ENCODE assay signal across 21 cellular contexts in the genomic region with DNA sequence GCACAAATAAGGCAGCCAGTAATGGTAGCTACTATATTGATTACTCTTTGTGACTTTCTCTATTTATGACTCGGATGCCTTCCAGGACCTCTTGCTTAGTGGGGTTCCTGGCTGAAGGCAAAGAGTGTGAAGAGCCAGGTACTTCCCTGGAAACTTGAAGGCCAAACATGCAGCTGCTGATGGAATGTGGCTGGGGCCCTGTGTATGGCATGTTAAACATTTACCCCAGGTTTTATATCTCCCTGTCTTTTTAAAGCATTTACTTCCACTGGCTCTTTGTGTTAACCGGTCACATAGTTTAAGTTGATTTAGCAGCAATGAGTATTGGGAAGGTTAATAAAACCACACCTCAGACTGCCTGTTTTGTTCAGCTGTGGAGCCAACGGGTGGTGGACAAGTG. TPM values are rescaled to one million over a fixed set of nuclear protein-coding genes. Genes with fewer than 3 reads are reported as not detected.
DNase-seq lines count a peak whose midpoint lies in the region; ATAC-seq and TF ChIP-seq lines count a peak whose summit lies in the region.
"Had no signal": no experiment of that assay in that cellular context is flagged by ENCODE, and none has a peak within 500 bp of the region (broad histone marks: within the 10 kb centered on the region; RNA-seq: fewer than 3 reads in every experiment).

No MANE protein-coding gene starts in this region.

- peaks cover 8% of the 10 kb centered on the region for H3K9me3 Mint-ChIP-seq in progenitor cell of endocrine pancreas (ENCODE audit: low read depth)
- H3K9me3 Mint-ChIP-seq: HFFc6 had no signal

- peaks cover 1% of the 10 kb centered on the region for H3K36me3 Mint-ChIP-seq in progenitor cell of endocrine pancreas (ENCODE audit: insufficient read depth)

- peak overlapping the region; percentile 94 for H3K27ac Mint-ChIP-seq in progenitor cell of endocrine pancreas
- H3K27ac Mint-ChIP-seq: CD4-positive, alpha-beta memory T cell; HFFc6 had no signal

- no peak overlapping the region for H3K23ac ChIP-seq in mesenchymal stem cell (ENCODE audit: low read length in 2 of 2)

- no peak overlapping the region for H2BK5ac ChIP-seq in mesenchymal stem cell (ENCODE audit: low read depth, low read length, poor library complexity, severe bottlenecking)

- ATAC-seq in GM18870 (IDR thresholded peaks at IDR 0.05; ENCODE audit: unreplicated experiment) (no peak), GM21576 (IDR thresholded peaks at IDR 0.05; ENCODE audit: unreplicated experiment) (no peak)

- H4K91ac ChIP-seq in mesenchymal stem cell (ENCODE audit: low read length) = no peak overlapping the region

- H3K4me3 ChIP-seq in hepatocyte (no peak overlapping the region), mesenchymal stem cell (ENCODE audit: insufficient read depth in 1 of 2, low read depth in 1 of 2, low read length in 2 of 2) (no peak overlapping the region)
- H3K4me3 ChIP-seq: BLaER1, SK-N-MC had no signal

- H3K4me1 Mint-ChIP-seq in progenitor cell of endocrine pancreas (ENCODE audit: low read depth) = peaks cover 34% of the 10 kb centered on the region
- H3K4me1 Mint-ChIP-seq: CD4-positive, alpha-beta memory T cell had no signal

- no peak overlapping the region for H3K9ac ChIP-seq in mesenchymal stem cell (ENCODE audit: low read length)
- H3K9ac ChIP-seq: BLaER1 had no signal

- 60% methylated on average over 3 of the region's 3 CpGs for WGBS in hepatocyte (ENCODE audit: low lambda C conversion rate, missing lambda C conversion rate)
- WGBS in mesenchymal stem cell = 89% methylated on average over 3 of the region's 3 CpGs

- no peak overlapping the region for H2AFZ ChIP-seq in hepatocyte
- H2AFZ ChIP-seq in mesenchymal stem cell (ENCODE audit: low read depth, low read length) = no peak overlapping the region

- H3K18ac ChIP-seq in mesenchymal stem cell (ENCODE audit: low read depth in 1 of 2, low read length in 2 of 2) = no peak overlapping the region

- no peak overlapping the region for H3K4me3 Mint-ChIP-seq in progenitor cell of endocrine pancreas (ENCODE audit: low read depth)
- H3K4me3 Mint-ChIP-seq: CD4-positive, alpha-beta memory T cell; HFFc6 had no signal

- H3K36me3 ChIP-seq in hepatocyte (replicated peaks; ENCODE audit: insufficient read depth, low read depth) (no peaks in the 10 kb centered on the region), mesenchymal stem cell (ENCODE audit: control insufficient read depth in 1 of 2, insufficient read depth in 2 of 2, low read depth in 1 of 2, low read length in 2 of 2) (no peaks in the 10 kb centered on the region)
- H3K36me3 ChIP-seq: BLaER1 had no signal

- H2BK120ac ChIP-seq in mesenchymal stem cell (ENCODE audit: low read depth, low read length) = no peak overlapping the region

- H3K79me1 ChIP-seq in mesenchymal stem cell (replicated peaks; ENCODE audit: low read length, poor library complexity, severe bottlenecking) = no peaks in the 10 kb centered on the region

- no peak overlapping the region for H4K8ac ChIP-seq in mesenchymal stem cell (ENCODE audit: low read length)

- no peaks in the 10 kb centered on the region for H3K27me3 Mint-ChIP-seq in progenitor cell of endocrine pancreas
- H3K27me3 Mint-ChIP-seq: CD4-positive, alpha-beta memory T cell had no signal

- H3K9me2 ChIP-seq in hepatocyte (replicated peaks; ENCODE audit: insufficient read depth) = no peaks in the 10 kb centered on the region

- H3K27me3 ChIP-seq in hepatocyte = no peaks in the 10 kb centered on the region
- H3K27me3 ChIP-seq in mesenchymal stem cell (ENCODE audit: control insufficient read depth in 1 of 2, insufficient read depth in 1 of 2, low read length in 2 of 2) = no peaks in the 10 kb centered on the region
- H3K27me3 ChIP-seq: BLaER1 had no signal

- in situ Hi-C loops in GM13976 (cut with MboI; ENCODE audit: low sequenced_read_pairs, unreplicated experiment) = loop anchor here (5.0 kb wide), 1 partner anchor 160 kb away; no protein-coding TSS in a partner anchor

- H3K4me1 ChIP-seq in hepatocyte (ENCODE audit: insufficient read depth) (peaks cover 19% of the 10 kb centered on the region), mesenchymal stem cell (ENCODE audit: control insufficient read depth, insufficient read depth, low read depth, low read length) (peaks cover 13% of the 10 kb centered on the region)
- H3K4me1 ChIP-seq: BLaER1 had no signal

- no peak overlapping the region for H2BK12ac ChIP-seq in mesenchymal stem cell (ENCODE audit: low read length in 2 of 2)

- H3K27ac ChIP-seq in hepatocyte = peak overlapping the region; percentile 81
- H3K27ac ChIP-seq in mesenchymal stem cell (ENCODE audit: low read length, poor library complexity, severe bottlenecking) = peak overlapping the region; percentile 78
- H3K27ac ChIP-seq: BLaER1, SK-N-MC had no signal

- H3K4me2 ChIP-seq in hepatocyte (peak overlapping the region; percentile 29), mesenchymal stem cell (ENCODE audit: low read length, poor library complexity, severe bottlenecking) (no peak overlapping the region)
- H3K4me2 ChIP-seq: BLaER1 had no signal

- no peak overlapping the region for H3K4ac ChIP-seq in mesenchymal stem cell (ENCODE audit: low read depth in 1 of 2, low read length in 2 of 2)

- no peaks in the 10 kb centered on the region for H3K79me2 ChIP-seq in hepatocyte

- no peak overlapping the region for H2AK5ac ChIP-seq in mesenchymal stem cell (ENCODE audit: low read length, severe bottlenecking)

- TF ChIP-seq CTCF in hepatocyte (IDR thresholded peaks at IDR 0.05; ENCODE audit: poor library complexity) (no peak), progenitor cell of endocrine pancreas (IDR thresholded peaks at IDR 0.05; ENCODE audit: unreplicated experiment) (no peak), GM13976 (IDR thresholded peaks at IDR 0.05; ENCODE audit: borderline replicate concordance, control extremely low read depth, extremely low read depth, insufficient read depth, missing control alignments) (no peak)

- H3K9me3 ChIP-seq in hepatocyte (ENCODE audit: low read depth) (no peaks in the 10 kb centered on the region), mesenchymal stem cell (ENCODE audit: control insufficient read depth, low read length) (no peaks in the 10 kb centered on the region)

- no peaks in the 10 kb centered on the region for H4K20me1 ChIP-seq in hepatocyte (ENCODE audit: insufficient read depth, poor library complexity, severe bottlenecking)
- H4K20me1 ChIP-seq: BLaER1 had no signal

- no peak overlapping the region for H3K14ac ChIP-seq in mesenchymal stem cell (ENCODE audit: low read length in 2 of 2)

- H2BK15ac ChIP-seq in mesenchymal stem cell (ENCODE audit: low read depth, poor library complexity, severe bottlenecking) = no peak overlapping the region

- peak; percentile 5 for DNase-seq in HK-2 (ENCODE audit: unreplicated experiment)
- DNase-seq in hepatocyte (ENCODE audit: low spot score) = peak; percentile 60
- DNase-seq in mesenchymal stem cell = no peak
- DNase-seq in progenitor cell of endocrine pancreas (ENCODE audit: low spot score, unreplicated experiment) = no peak
- no peak for DNase-seq in SHP77 treated with DMSO at 0.1 percent for 48 hours (lab: John Stamatoyannopoulos, UW)
- DNase-seq in GM13976 (ENCODE audit: low spot score) = no peak
- DNase-seq: Calu3; CD4-positive, alpha-beta memory T cell; DMS79; H7; HFFc6; NCI-H1105 treated with DMSO at 0.1 percent for 48 hours; NCI-H1694; NCI-H2081 treated with DMSO at 0.1 percent for 48 hours; NCI-H510A; NCI-H774; Right ventricle myocardium superior had no signal

RNA-seq across cellular contexts. Expression of gene PAXBP1, which starts 45.7 kb away (rescaled TPM):
- total RNA-seq in hepatocyte (44.5 and 50.9 TPM in 2 replicates), progenitor cell of endocrine pancreas (97.7 and 98.1 TPM in 2 replicates)
- 17.9 and 28.8 TPM in 2 replicates for polyA plus RNA-seq in hepatocyte
- polyA plus RNA-seq in mesenchymal stem cell (2013, experiment 1 of 2) = 13.5 TPM
- polyA plus RNA-seq in mesenchymal stem cell (2013, experiment 2 of 2) = 12.9 TPM

Comparison
In these comparisons a context has a peak if more than half of its experiments do, and no peak if none do; other contexts are left out.
1. DNase-seq: peak in HK-2 (single experiment) and hepatocyte (single experiment); none in mesenchymal stem cell (single experiment), progenitor cell of endocrine pancreas (single experiment), SHP77 treated with DMSO at 0.1 percent for 48 hours (single experiment) and GM13976 (single experiment).